In the genomic region with DNA sequence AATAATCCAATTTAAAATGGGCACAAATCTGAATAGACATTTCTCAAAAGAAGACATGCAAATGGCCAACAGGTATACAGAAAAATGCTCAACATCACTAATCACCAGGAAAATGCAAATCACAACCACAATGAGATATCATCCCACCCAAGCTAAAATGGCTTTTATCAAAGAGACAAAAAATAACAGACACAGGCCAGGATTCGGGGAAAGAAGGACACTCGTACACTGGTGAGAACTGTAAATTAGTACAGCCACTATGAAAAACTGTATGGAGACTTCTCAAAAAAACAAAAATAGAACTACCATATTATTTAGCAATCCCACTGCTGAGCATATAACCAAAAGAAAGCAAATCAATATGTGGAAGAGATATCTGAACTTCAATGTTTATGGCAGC, we compare ENCODE assay signal across 9 cellular contexts.
"Had no signal": no experiment of that assay in that cellular context is flagged by ENCODE, and none has a peak within 500 bp of the region (broad histone marks: within the 10 kb centered on the region; RNA-seq: fewer than 3 reads in every experiment).

No MANE protein-coding gene starts in this region.

- H3K4me1 ChIP-seq: HAP-1 had no signal

- H2AFZ ChIP-seq: GM23248 had no signal

- ATAC-seq: HCT116 had no signal

- H3K9me3 Mint-ChIP-seq: HFFc6 had no signal

- H3K9ac ChIP-seq: GM23248 had no signal

- H3K36me3 ChIP-seq: HAP-1 had no signal

- DNase-seq: GM23248, GOT3, H7, HFFc6, IMR-90, KBM-7 had no signal

- H3K27ac Mint-ChIP-seq: HFFc6 had no signal

- H3K27ac ChIP-seq: GM23248, HL-60 had no signal

- H3K4me3 Mint-ChIP-seq: HFFc6 had no signal

- H3K9me3 ChIP-seq: HAP-1 had no signal

- H3K4me3 ChIP-seq: GM23248, HAP-1 had no signal
